ENCODE assay signal across 8 cellular contexts in the genomic region with DNA sequence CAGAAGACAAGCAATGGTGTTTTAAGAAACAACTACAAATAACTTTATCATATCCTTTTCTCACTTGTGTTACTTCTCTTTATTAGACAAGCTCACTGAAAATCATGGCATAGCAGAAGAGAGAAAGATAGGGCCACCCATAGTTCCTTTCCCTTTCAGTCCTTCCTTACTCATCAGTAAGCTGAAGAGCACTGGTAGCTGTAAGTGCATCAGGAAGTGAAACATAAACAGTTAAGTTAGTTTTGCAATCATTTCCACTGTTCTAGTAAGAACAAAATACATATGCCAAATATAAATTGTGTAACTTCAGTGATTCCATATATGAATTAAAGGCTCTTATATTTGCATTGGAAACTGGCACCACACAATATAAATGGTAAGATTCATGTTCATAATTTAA.
DNase-seq lines count a peak whose midpoint lies in the region; ATAC-seq, FAIRE-seq and TF ChIP-seq lines count a peak whose summit lies in the region.

No MANE protein-coding gene starts in this region.

- no peak for TF ChIP-seq POLR2A in GM12892 (IDR thresholded peaks at IDR 0.05; ENCODE audit: low read depth, low read length)

- H3K4me3 ChIP-seq in hepatocyte: no peak overlapping the region
- H3K4me3 ChIP-seq in coronary artery: no peak overlapping the region

- H3K4me1 ChIP-seq in hepatocyte (ENCODE audit: insufficient read depth): peaks cover 4% of the 10 kb centered on the region

- H3K9me3 ChIP-seq in hepatocyte (ENCODE audit: low read depth): no peaks in the 10 kb centered on the region

- FAIRE-seq in GM12892 (lab: Jason Lieb, UNC): peak; percentile 87

- no peaks in the 10 kb centered on the region for H3K79me2 ChIP-seq in hepatocyte

- no peak overlapping the region for H3K27ac ChIP-seq in hepatocyte
- peak overlapping the region in 1 of 2 donors; percentile 77 for H3K27ac ChIP-seq in coronary artery

- H2AFZ ChIP-seq in hepatocyte: no peak overlapping the region

- no peaks in the 10 kb centered on the region for H3K27me3 ChIP-seq in hepatocyte

- peak overlapping the region; percentile 34 for H3K4me2 ChIP-seq in hepatocyte

- H3K9me2 ChIP-seq in hepatocyte (replicated peaks; ENCODE audit: insufficient read depth): no peaks in the 10 kb centered on the region

- H3K36me3 ChIP-seq in hepatocyte (replicated peaks; ENCODE audit: insufficient read depth, low read depth): no peaks in the 10 kb centered on the region

- TF ChIP-seq CTCF in hepatocyte (IDR thresholded peaks at IDR 0.05; ENCODE audit: poor library complexity) (no peak), coronary artery (IDR thresholded peaks at IDR 0.05) (no peak)

- ATAC-seq in HG02571 (IDR thresholded peaks at IDR 0.05; ENCODE audit: unreplicated experiment): peak; percentile 91
- ATAC-seq in stimulated activated naive CD8-positive, alpha-beta T cell treated with anti-CD3 and anti-CD28 coated beads, Interleukin-15, Interleukin-2, amounts not matched to agents 100 U/mL and 50 U/mL, for 24 hours: no peak

- no peaks in the 10 kb centered on the region for H4K20me1 ChIP-seq in hepatocyte (ENCODE audit: insufficient read depth, poor library complexity, severe bottlenecking)

- no peak for DNase-seq in GM12892 (ENCODE audit: insufficient read length)
- DNase-seq in NAMALWA (ENCODE audit: low spot score): peak; percentile 39
- DNase-seq in hepatocyte (ENCODE audit: low spot score): no peak
- DNase-seq in SHP77 treated with DMSO at 0.1 percent for 48 hours (lab: John Stamatoyannopoulos, UW): no peak
- no peak for DNase-seq in stimulated activated naive CD8-positive, alpha-beta T cell treated with anti-CD3 and anti-CD28 coated beads, Interleukin-15, Interleukin-2, amounts not matched to agents 100 U/mL and 50 U/mL, for 24 hours
- no peak for DNase-seq in NCI-H748 (lab: John Stamatoyannopoulos, UW; ENCODE audit: unreplicated experiment)
- no peak for DNase-seq in coronary artery (ENCODE audit: low spot score)
